8 cellular contexts compared by ENCODE assay signal in genomic region chr5:177552839-177553455, GRCh38. TPM values are rescaled to one million over a fixed set of nuclear protein-coding genes. Genes with fewer than 3 reads are reported as not detected.
DNase-seq lines count a peak whose midpoint lies in the region; ATAC-seq and TF ChIP-seq lines count a peak whose summit lies in the region.

No MANE protein-coding gene starts in this region.

- H3K36me3 ChIP-seq in left lung (peaks cover 0 to 7% of the 10 kb centered on the region in 2 donors), transverse colon (no peaks in the 10 kb centered on the region)

- 61% methylated on average over 16 of the region's 16 CpGs; no CpG with 5 or more reads in 1 of the 2 donors for WGBS in transverse colon (ENCODE audit: low coverage in 1 of 2), 2 donors

- no peaks in the 10 kb centered on the region for H3K27me3 ChIP-seq in left lung
- no peaks in the 10 kb centered on the region for H3K27me3 ChIP-seq in transverse colon

- H3K36me3 Mint-ChIP-seq in activated T-cell treated with anti-CD3 and anti-CD28 coated beads, Interleukin-2, amount 50 U/mL, for 4 hours (ENCODE audit: insufficient read depth): peaks cover 11% of the 10 kb centered on the region

- no peak for DNase-seq in activated T-cell treated with anti-CD3 and anti-CD28 coated beads, Interleukin-2, amount 50 U/mL, for 4 hours
- DNase-seq in activated T-cell treated with anti-CD3 and anti-CD28 coated beads for 4 hours: no peak
- no peak for DNase-seq in astrocyte of the cerebellum (ENCODE audit: low read depth)
- no peak for DNase-seq in left lung
- no peak for DNase-seq in transverse colon
- no peak for DNase-seq in NCI-H524 treated with DMSO at 0.1 percent for 48 hours (lab: John Stamatoyannopoulos, UW)
- no peak for DNase-seq in activated effector memory CD4-positive, alpha-beta T cell treated with anti-CD3 and anti-CD28 coated beads, Interleukin-2, amount 50 U/mL, for 16 hours

- H3K4me3 Mint-ChIP-seq in activated T-cell treated with anti-CD3 and anti-CD28 coated beads, Interleukin-2, amount 50 U/mL, for 4 hours: peak overlapping the region; percentile 78

- intact Hi-C loops in left lung (cut with DNase I): no loop called here
- intact Hi-C loops in transverse colon (cut with DNase I; ENCODE audit: low total_unique reads): no loop called here

- TF ChIP-seq EP300 in transverse colon (IDR thresholded peaks at IDR 0.05; ENCODE audit: low read depth): no peak

- TF ChIP-seq POLR2A in transverse colon (IDR thresholded peaks at IDR 0.05): no peak

- H3K4me3 ChIP-seq in astrocyte of the cerebellum (ENCODE audit: low read depth, low read length) (peak overlapping the region; percentile 80), left lung (peak overlapping the region; percentile 68 to 85), transverse colon (peak overlapping the region; percentile 72 to 97 (median 86))

- H3K27ac ChIP-seq in left lung (peak overlapping the region; percentile 57 to 69), transverse colon (peak overlapping the region; percentile 83 to 92 (median 87))

- H3K9me3 Mint-ChIP-seq in activated T-cell treated with anti-CD3 and anti-CD28 coated beads, Interleukin-2, amount 50 U/mL, for 4 hours: no peaks in the 10 kb centered on the region

- H3K27me3 Mint-ChIP-seq in activated T-cell treated with anti-CD3 and anti-CD28 coated beads, Interleukin-2, amount 50 U/mL, for 4 hours (ENCODE audit: low read depth): no peaks in the 10 kb centered on the region

- TF ChIP-seq CTCF in astrocyte of the cerebellum (IDR thresholded peaks at IDR 0.05; ENCODE audit: low read depth, low read length, missing control alignments) (no peak), left lung (IDR thresholded peaks at IDR 0.05) (no peak), transverse colon (IDR thresholded peaks at IDR 0.05) (no peak)

- H3K9me3 ChIP-seq in left lung (no peaks in the 10 kb centered on the region), transverse colon (no peaks in the 10 kb centered on the region)

- H3K4me1 Mint-ChIP-seq in activated T-cell treated with anti-CD3 and anti-CD28 coated beads, Interleukin-2, amount 50 U/mL, for 4 hours (ENCODE audit: low read depth): peaks cover 37% of the 10 kb centered on the region

- no peak for ATAC-seq in activated T-cell treated with anti-CD3 and anti-CD28 coated beads, Interleukin-2, amount 50 U/mL, for 4 hours
- peak; percentile 3 for ATAC-seq in left lung
- no peak for ATAC-seq in HG02623 (IDR thresholded peaks at IDR 0.05; ENCODE audit: unreplicated experiment)

- H3K4me1 ChIP-seq in left lung: peaks cover 7 to 38% of the 10 kb centered on the region in 2 donors
- H3K4me1 ChIP-seq in transverse colon: peaks cover 0 to 31% (median 17%) of the 10 kb centered on the region in 4 donors

- in situ Hi-C loops in astrocyte of the cerebellum (cut with HindIII; ENCODE audit: low sequenced_read_pairs) (no loop called here), transverse colon (cut with MboI; ENCODE audit: low pct_ligation_motif_present in 1 of 4, low pct_unique_long_range_greater_than_20kb in 1 of 4, low sequenced_read_pairs in 3 of 4) (no loop called here)

RNA-seq across cellular contexts. Expression of gene FAM193B, which starts 1.4 kb away (rescaled TPM):
- 10 to 100 TPM; 54.7 to 63.7 (median 62.1) TPM for total RNA-seq in activated T-cell treated with anti-CD3 and anti-CD28 coated beads, Interleukin-2, amount 50 U/mL, for 4 hours
- total RNA-seq in left lung (10 to 100 TPM; 64.3 to 73.9 TPM), transverse colon (100 to 1,000 TPM in 1 of 4 donors, 10 to 100 TPM in 3; 59.7 to 128 (median 63.5) TPM)

RNA-seq across cellular contexts. Expression of gene DDX41, which starts 36.2 kb away (rescaled TPM):
- total RNA-seq in activated T-cell treated with anti-CD3 and anti-CD28 coated beads, Interleukin-2, amount 50 U/mL, for 4 hours: 100 to 1,000 TPM; 203 to 220 (median 207) TPM
- 10 to 100 TPM; 65.9 to 86.7 TPM for total RNA-seq in left lung
- total RNA-seq in transverse colon: 100 to 1,000 TPM in 2 of 4 donors, 10 to 100 TPM in 2; 96.5 to 170 (median 130) TPM

RNA-seq across cellular contexts. Expression of gene TMED9, which starts 39.1 kb away (rescaled TPM):
- 100 to 1,000 TPM; 178 to 208 (median 199) TPM for total RNA-seq in activated T-cell treated with anti-CD3 and anti-CD28 coated beads, Interleukin-2, amount 50 U/mL, for 4 hours
- 100 to 1,000 TPM; 200 to 221 TPM for total RNA-seq in left lung
- 10 to 100 TPM; 34.4 to 85.9 (median 70.9) TPM for total RNA-seq in transverse colon

RNA-seq across cellular contexts. Expression of gene DOK3, which starts 43.3 kb away (rescaled TPM):
- 1 to 10 TPM; 8.2 to 9.2 (median 8.7) TPM for total RNA-seq in activated T-cell treated with anti-CD3 and anti-CD28 coated beads, Interleukin-2, amount 50 U/mL, for 4 hours
- total RNA-seq in left lung (10 to 100 TPM; 18.2 to 90.5 TPM), transverse colon (10 to 100 TPM in 2 of 4 donors, 1 to 10 TPM in 1, under 1 TPM in 1; 0.60 to 17.2 (median 7.8) TPM)

RNA-seq across cellular contexts. Expression of gene B4GALT7, which starts 47.0 kb away (rescaled TPM):
- total RNA-seq in activated T-cell treated with anti-CD3 and anti-CD28 coated beads, Interleukin-2, amount 50 U/mL, for 4 hours: 10 to 100 TPM; 35.5 to 40.5 (median 37.0) TPM
- total RNA-seq in left lung: 10 to 100 TPM; 23.8 to 26.6 TPM
- total RNA-seq in transverse colon: 10 to 100 TPM; 17.9 to 38.5 (median 27.0) TPM
